ENCODE assay signal across 14 cellular contexts in the genomic region with DNA sequence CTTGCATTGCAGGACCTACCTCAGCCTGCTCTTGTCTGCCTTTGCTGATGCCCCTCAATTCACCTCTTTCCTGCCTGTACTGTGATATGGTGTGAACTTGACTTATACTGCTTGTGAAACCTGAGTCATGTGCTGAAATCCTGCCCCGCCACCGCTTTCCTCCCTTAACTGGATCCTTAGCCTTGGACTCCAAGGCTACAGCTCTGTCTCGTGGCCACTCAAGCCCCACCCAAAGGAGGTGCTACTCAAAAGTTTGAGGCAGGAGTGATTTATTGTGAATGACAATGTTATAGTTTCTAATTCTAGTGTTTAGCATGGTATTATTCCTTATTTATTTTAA. TPM values are rescaled to one million over a fixed set of nuclear protein-coding genes. Genes with fewer than 3 reads are reported as not detected.
A peak's percentile ranks its signal among the peaks of the same experiment; 100 is the strongest.
DNase-seq lines count a peak whose midpoint lies in the region; ATAC-seq and TF ChIP-seq lines count a peak whose summit lies in the region.
"Had no signal": no experiment of that assay in that cellular context is flagged by ENCODE, and none has a peak within 500 bp of the region (broad histone marks: within the 10 kb centered on the region; RNA-seq: fewer than 3 reads in every experiment).

No MANE protein-coding gene starts in this region.

- no peak overlapping the region for H2AK9ac ChIP-seq in IMR-90 (replicated peaks; ENCODE audit: low read depth, low read length, poor library complexity)

- no peak overlapping the region for H2BK15ac ChIP-seq in IMR-90 (ENCODE audit: low read depth, low read length)

- no peak overlapping the region for H3K14ac ChIP-seq in IMR-90 (replicated peaks; ENCODE audit: low read depth, low read length)

- no peak for TF ChIP-seq CTCF in IMR-90 (conservative IDR thresholded peaks at IDR 0.05; ENCODE audit: low read depth, low read length)
- no peak for TF ChIP-seq CTCF in epithelial cell of esophagus (IDR thresholded peaks at IDR 0.05; ENCODE audit: insufficient read depth, low read depth, low read length, missing control alignments)

- no peak overlapping the region for H2BK120ac ChIP-seq in IMR-90 (ENCODE audit: low read depth, low read length)

- H2AFZ ChIP-seq in IMR-90 (replicated peaks; ENCODE audit: low read length, poor library complexity): no peak overlapping the region

- no peak overlapping the region for H3K56ac ChIP-seq in IMR-90 (ENCODE audit: extremely low read depth, insufficient read depth, low read length)

- no peak overlapping the region for H3K23ac ChIP-seq in IMR-90 (ENCODE audit: low read depth, low read length)

- H3K4me3 ChIP-seq in IMR-90 (ENCODE audit: insufficient read depth, low read depth, low read length) (no peak overlapping the region), epithelial cell of esophagus (ENCODE audit: low read length) (no peak overlapping the region)
- H3K4me3 ChIP-seq: A549, tibial artery had no signal

- no peak overlapping the region for H4K8ac ChIP-seq in IMR-90 (ENCODE audit: low read depth in 2 of 2, low read length in 2 of 2)

- CTCF ChIA-PET in IMR-90 (lab: Yijun Ruan, JAX): no interaction called here

- H3K9me1 ChIP-seq in IMR-90 (ENCODE audit: insufficient read depth, low read length): no peaks in the 10 kb centered on the region

- H3K79me1 ChIP-seq in IMR-90 (ENCODE audit: low read depth in 1 of 2, low read length in 2 of 2): no peaks in the 10 kb centered on the region

- POLR2A ChIA-PET in IMR-90 (lab: Charles Lee; ENCODE audit: unreplicated experiment): no interaction called here

- no peak overlapping the region for H2BK5ac ChIP-seq in IMR-90 (ENCODE audit: low read depth, low read length, poor library complexity, severe bottlenecking)

- dilution Hi-C loops in IMR-90 (cut with HindIII; ENCODE audit: low sequenced_read_pairs, unreplicated experiment): no loop called here

- intact Hi-C loops in IMR-90 (cut with micrococcal nuclease): no loop called here

- H3K27ac ChIP-seq in IMR-90 (ENCODE audit: insufficient read depth, low read length): no peak overlapping the region
- H3K27ac ChIP-seq: A549, tibial artery had no signal

- no peak overlapping the region for H2AK5ac ChIP-seq in IMR-90 (ENCODE audit: low read depth, low read length)

- H3K4ac ChIP-seq in IMR-90 (ENCODE audit: low read depth, low read length): no peak overlapping the region

- no peak for ATAC-seq in IMR-90 (ENCODE audit: low read depth)
- no peak for ATAC-seq in GM19324 (IDR thresholded peaks at IDR 0.05; ENCODE audit: low FRiP score, unreplicated experiment)
- ATAC-seq in HG02759 (IDR thresholded peaks at IDR 0.05; ENCODE audit: unreplicated experiment): no peak
- ATAC-seq: A549; activated CD4-positive, CD25-positive, alpha-beta regulatory T cell treated with anti-CD3 and anti-CD28 coated beads, Interleukin-2, amount 50 U/mL, for 24 hours; activated T-cell treated with anti-CD3 and anti-CD28 coated beads, Interleukin-2, amount 50 U/mL, for 72 hours had no signal

- no peak overlapping the region for H2BK20ac ChIP-seq in IMR-90 (ENCODE audit: low read depth, low read length)

- TF ChIP-seq POLR2A in IMR-90 (IDR thresholded peaks at IDR 0.05; ENCODE audit: low read depth, low read length): no peak

- H3K9ac ChIP-seq in IMR-90 (ENCODE audit: low read depth, low read length): no peak overlapping the region

- no peak overlapping the region for H3K18ac ChIP-seq in IMR-90 (ENCODE audit: low read depth, low read length)

- no peaks in the 10 kb centered on the region for H3K9me3 ChIP-seq in IMR-90 (ENCODE audit: control insufficient read depth, insufficient read depth, low read length)
- H3K9me3 ChIP-seq: A549, tibial artery had no signal

- TF ChIP-seq RAD21 in IMR-90 (IDR thresholded peaks at IDR 0.05; ENCODE audit: low read length): no peak

- H4K5ac ChIP-seq in IMR-90 (ENCODE audit: low read depth, low read length): no peak overlapping the region

- DNase-seq in A172 (ENCODE audit: low spot score) (peak; percentile 60), IMR-90 (peak; percentile 5), epithelial cell of esophagus (ENCODE audit: low read depth) (peak; percentile 36), left kidney (ENCODE audit: low read depth, low spot score) (peak; percentile 89), germinal center (ENCODE audit: low spot score) (no peak)
- no peak for DNase-seq in activated T-cell treated with anti-CD3 and anti-CD28 coated beads, Interleukin-2, amount 50 U/mL, for 1 hour
- DNase-seq: activated T-cell treated with anti-CD3 and anti-CD28 coated beads, Interleukin-2, amount 50 U/mL, for 72 hours; mesenchymal stem cell; NCI-H524 treated with DMSO at 0.1 percent for 48 hours; tibial artery had no signal

- no peaks in the 10 kb centered on the region for H4K20me1 ChIP-seq in IMR-90 (ENCODE audit: insufficient read depth, low read length)

- no peaks in the 10 kb centered on the region for H3K4me1 ChIP-seq in IMR-90 (ENCODE audit: control insufficient read depth, insufficient read depth, low read length)
- H3K4me1 ChIP-seq: A549, tibial artery had no signal

- H3K4me2 ChIP-seq in IMR-90 (ENCODE audit: low read depth, low read length): no peak overlapping the region
- H3K4me2 ChIP-seq: A549 had no signal

- no CpG with 5 or more reads among the region's 3 CpGs for WGBS in IMR-90 (ENCODE audit: extremely low coverage in 2 of 2, insufficient read length in 1 of 2), 2 experiments

- H3K27me3 ChIP-seq in IMR-90 (ENCODE audit: control insufficient read depth, insufficient read depth, low read length): peaks cover 9% of the 10 kb centered on the region
- H3K27me3 ChIP-seq: tibial artery had no signal

- no peak overlapping the region for H4K91ac ChIP-seq in IMR-90 (ENCODE audit: insufficient read depth, low read depth, low read length)

- in situ Hi-C loops in IMR-90 (cut with MboI; ENCODE audit: low sequenced_read_pairs): no loop called here

- H3K36me3 ChIP-seq in IMR-90 (ENCODE audit: control insufficient read depth, insufficient read depth, low read length): no peaks in the 10 kb centered on the region
- H3K36me3 ChIP-seq: tibial artery had no signal

- BruUV-seq in IMR-90 (replicated peaks; lab: Mats Ljungman, UMichigan): no TSS peak

TF ChIP-seq in IMR-90, 13 proteins besides CTCF, POLR2A, EP300 and RAD21:
- TF ChIP-seq CHD1 (IDR thresholded peaks at IDR 0.05; ENCODE audit: low read depth, low read length) (no peak), RCOR1 (IDR thresholded peaks at IDR 0.05; ENCODE audit: insufficient replicate concordance, low read length) (no peak), SMC3 (IDR thresholded peaks at IDR 0.05; ENCODE audit: low read depth, low read length) (no peak), MAZ (IDR thresholded peaks at IDR 0.05; ENCODE audit: borderline replicate concordance, low read depth, low read length) (no peak), FOS (IDR thresholded peaks at IDR 0.05; ENCODE audit: low read depth, low read length) (no peak), NFE2L2 (IDR thresholded peaks at IDR 0.05; ENCODE audit: low read depth, low read length) (no peak), MAFK (IDR thresholded peaks at IDR 0.05; ENCODE audit: low read depth, low read length) (no peak), CEBPB (IDR thresholded peaks at IDR 0.05; ENCODE audit: low read depth, low read length) (no peak), RFX5 (IDR thresholded peaks at IDR 0.05; ENCODE audit: low read depth, low read length) (no peak), BHLHE40 (IDR thresholded peaks at IDR 0.05; ENCODE audit: low read depth, low read length) (no peak), MXI1 (IDR thresholded peaks at IDR 0.05; ENCODE audit: borderline replicate concordance, low read depth, low read length) (no peak)
- TF ChIP-seq, protein P1, sequence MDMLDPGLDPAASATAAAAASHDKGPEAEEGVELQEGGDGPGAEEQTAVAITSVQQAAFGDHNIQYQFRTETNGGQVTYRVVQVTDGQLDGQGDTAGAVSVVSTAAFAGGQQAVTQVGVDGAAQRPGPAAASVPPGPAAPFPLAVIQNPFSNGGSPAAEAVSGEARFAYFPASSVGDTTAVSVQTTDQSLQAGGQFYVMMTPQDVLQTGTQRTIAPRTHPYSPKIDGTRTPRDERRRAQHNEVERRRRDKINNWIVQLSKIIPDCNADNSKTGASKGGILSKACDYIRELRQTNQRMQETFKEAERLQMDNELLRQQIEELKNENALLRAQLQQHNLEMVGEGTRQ (IDR thresholded peaks at IDR 0.05; ENCODE audit: low read depth, low read length): no peak
- TF ChIP-seq, protein P2, sequence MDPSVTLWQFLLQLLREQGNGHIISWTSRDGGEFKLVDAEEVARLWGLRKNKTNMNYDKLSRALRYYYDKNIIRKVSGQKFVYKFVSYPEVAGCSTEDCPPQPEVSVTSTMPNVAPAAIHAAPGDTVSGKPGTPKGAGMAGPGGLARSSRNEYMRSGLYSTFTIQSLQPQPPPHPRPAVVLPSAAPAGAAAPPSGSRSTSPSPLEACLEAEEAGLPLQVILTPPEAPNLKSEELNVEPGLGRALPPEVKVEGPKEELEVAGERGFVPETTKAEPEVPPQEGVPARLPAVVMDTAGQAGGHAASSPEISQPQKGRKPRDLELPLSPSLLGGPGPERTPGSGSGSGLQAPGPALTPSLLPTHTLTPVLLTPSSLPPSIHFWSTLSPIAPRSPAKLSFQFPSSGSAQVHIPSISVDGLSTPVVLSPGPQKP (IDR thresholded peaks at IDR 0.05; ENCODE audit: borderline replicate concordance, low read depth, low read length): no peak

RNA-seq across cellular contexts. Expression of a gene that starts 56.1 kb away (rescaled TPM):
- total RNA-seq in A172 (2014; rRNA removed; shearing (Covaris generic)): 3.2 and 4.3 TPM in 2 replicates
- not detected in 2 replicates for total RNA-seq in IMR-90 (2012; rRNA removed)
- polyA plus RNA-seq in IMR-90 (2012; rRNA removed): not detected in 2 replicates
- polyA plus RNA-seq in IMR-90 (2012; cell fraction: cytosol; rRNA removed): not detected in 2 replicates
- polyA plus RNA-seq in IMR-90 (2012; cell fraction: nucleus; rRNA removed; ENCODE audit: low replicate concordance): not detected in 2 replicates

RNA-seq across cellular contexts. Expression of a gene that starts 58.8 kb away (rescaled TPM):
- 114 and 151 TPM in 2 replicates for total RNA-seq in A172 (2014; rRNA removed; shearing (Covaris generic))
- 83.0 and 117 TPM in 2 replicates for total RNA-seq in IMR-90 (2012; rRNA removed)
- 60.8 and 432 TPM in 2 replicates for polyA plus RNA-seq in IMR-90 (2012; rRNA removed)
- polyA plus RNA-seq in IMR-90 (2012; cell fraction: cytosol; rRNA removed): 7.9 and 8.6 TPM in 2 replicates
- 2.7 and 12.8 TPM in 2 replicates for polyA plus RNA-seq in IMR-90 (2012; cell fraction: nucleus; rRNA removed; ENCODE audit: low replicate concordance)

Comparison
In these comparisons a context has a peak if more than half of its experiments do, and no peak if none do; other contexts are left out.
1. DNase-seq: peak in A172 (single experiment), IMR-90 (single experiment), epithelial cell of esophagus (single experiment) and left kidney (single experiment); none in activated T-cell treated with anti-CD3 and anti-CD28 coated beads, Interleukin-2, amount 50 U/mL, for 1 hour (single experiment) and germinal center (single experiment).